Comparison of ENCODE assay signal across 8 cellular contexts in the genomic region with DNA sequence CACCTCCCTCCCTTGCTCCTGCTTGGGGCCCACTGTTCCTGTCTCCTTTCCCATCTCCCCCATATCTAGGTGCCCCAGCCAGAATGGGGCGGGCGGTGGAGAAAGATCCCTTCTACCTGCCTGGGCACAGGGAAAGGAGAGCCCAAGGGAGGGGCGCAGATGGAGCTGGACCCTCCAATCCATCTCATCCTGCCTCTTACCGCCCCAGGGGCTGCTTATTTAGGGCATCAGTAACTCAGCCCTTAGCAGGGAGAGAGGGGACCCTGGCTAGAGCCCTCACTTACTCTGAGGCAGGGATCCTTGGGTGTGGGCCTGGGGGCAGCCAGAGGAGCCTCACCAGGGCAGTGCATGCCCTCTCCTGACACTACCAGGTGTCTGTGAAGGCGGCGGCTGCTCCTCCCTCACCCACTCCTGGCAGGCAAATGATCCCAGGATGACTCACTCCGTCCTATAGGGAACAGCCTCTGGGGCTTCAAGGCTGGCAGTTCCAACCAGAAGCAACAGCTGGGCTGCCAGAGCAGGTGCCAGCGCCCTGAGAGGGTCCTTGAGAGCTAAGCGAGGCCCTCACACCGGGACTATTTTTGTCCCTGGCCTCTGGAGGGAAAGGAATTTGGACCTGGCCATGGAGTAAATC. TPM values are rescaled to one million over a fixed set of nuclear protein-coding genes. Genes with fewer than 3 reads are reported as not detected.
DNase-seq lines count a peak whose midpoint lies in the region; ATAC-seq and TF ChIP-seq lines count a peak whose summit lies in the region.

No MANE protein-coding gene starts in this region.

- 0 out of 2 replicates have a peak, but pooled peaks cover 4% of the 10 kb centered on the region for H3K36me3 ChIP-seq in HAP-1 (replicated peaks)

- peak; percentile 38 for DNase-seq in GM10266 (ENCODE audit: extremely low spot score)
- DNase-seq in NCI-H446 treated with DMSO at 0.1 percent for 48 hours (lab: John Stamatoyannopoulos, UW): peak; percentile 82
- peak; percentile 74 for DNase-seq in dermis blood vessel endothelial cell
- no peak for DNase-seq in omental fat pad (ENCODE audit: low spot score)
- no peak for DNase-seq in stimulated activated CD4-positive, alpha-beta T cell treated with anti-CD3 and anti-CD28 coated beads, Interleukin-2, amount 100 ng/mL, for 48 hours
- no peak for DNase-seq in HAP-1 (ENCODE audit: low spot score in 2 of 2)

- no peaks in the 10 kb centered on the region for H3K9me3 ChIP-seq in HAP-1

- in situ Hi-C loops in HAP-1 (cut with MboI; ENCODE audit: low sequenced_read_pairs): no loop called here

- H3K27me3 ChIP-seq in HAP-1 (ENCODE audit: low read depth): no peaks in the 10 kb centered on the region

- H3K4me3 ChIP-seq in HAP-1: no peak overlapping the region

- ATAC-seq in omental fat pad (ENCODE audit: low FRiP score): peak; percentile 64
- no peak for ATAC-seq in activated CD4-positive, CD25-positive, alpha-beta regulatory T cell treated with anti-CD3 and anti-CD28 coated beads, Interleukin-2, amount 50 U/mL, for 24 hours
- ATAC-seq in GM18498 (IDR thresholded peaks at IDR 0.05; ENCODE audit: unreplicated experiment): no peak

- H3K4me1 ChIP-seq in HAP-1: peaks cover 12% of the 10 kb centered on the region

- TF ChIP-seq CTCF in GM10266 (IDR thresholded peaks at IDR 0.05; ENCODE audit: control insufficient read depth, insufficient read depth, low read depth, missing control alignments) (no peak), omental fat pad (IDR thresholded peaks at IDR 0.05) (no peak)

RNA-seq across cellular contexts. Expression of gene BCAR1, which starts 16.3 kb away (rescaled TPM):
- 141 and 300 TPM in 2 replicates for total RNA-seq in dermis blood vessel endothelial cell
- 10 to 100 TPM; 30.1 to 98.0 (median 38.0) TPM for total RNA-seq in omental fat pad

RNA-seq across cellular contexts. Expression of gene CTRB1, which starts 49.0 kb away (rescaled TPM):
- not detected in 2 replicates for total RNA-seq in dermis blood vessel endothelial cell
- under 1 TPM in 1 of 4 donors, not detected in 3; 0.69 TPM for total RNA-seq in omental fat pad

Comparison
In these comparisons a context has a peak if more than half of its experiments do, and no peak if none do; other contexts are left out.
1. DNase-seq: peak in GM10266 (single experiment), NCI-H446 treated with DMSO at 0.1 percent for 48 hours (single experiment) and dermis blood vessel endothelial cell (single experiment); none in omental fat pad (single experiment), stimulated activated CD4-positive, alpha-beta T cell treated with anti-CD3 and anti-CD28 coated beads, Interleukin-2, amount 100 ng/mL, for 48 hours (0 of 2) and HAP-1 (0 of 2).